25 cellular contexts compared by ENCODE assay signal in genomic region chr20:2276015-2276414, GRCh38. TPM values are rescaled to one million over a fixed set of nuclear protein-coding genes. Genes with fewer than 3 reads are reported as not detected.
"Had no signal": no experiment of that assay in that cellular context is flagged by ENCODE, and none has a peak within 500 bp of the region (broad histone marks: within the 10 kb centered on the region; RNA-seq: fewer than 3 reads in every experiment).

No MANE protein-coding gene starts in this region.

- H3K9me3 ChIP-seq: adrenal gland, esophagus squamous epithelium, prostate gland, right atrium auricular region, transverse colon had no signal

- H3K4me3 Mint-ChIP-seq: activated CD4-positive, alpha-beta T cell treated with anti-CD3 and anti-CD28 coated beads, Interleukin-2, amount 10 ng/mL, durations not matched to agents 7 days and 5 days; activated T-cell treated with anti-CD3 and anti-CD28 coated beads, Interleukin-2, amount 50 U/mL, for 72 hours; mesothelial cell of epicardium; nephron; T-helper 1 cell treated with Interleukin-12 subunit alpha and Interleukin-12 subunit beta and Interleukin-4 antibody, amounts not matched to agents 30 μg/mL and 1 μg/mL, for 36 hours had no signal

- ATAC-seq: activated CD4-positive, CD25-positive, alpha-beta regulatory T cell treated with anti-CD3 and anti-CD28 coated beads, Interleukin-2, amount 50 U/mL, for 24 hours; activated naive CD4-positive, alpha-beta T cell treated with anti-CD3 and anti-CD28 coated beads, Interleukin-2, amount 50 U/mL, for 72 hours; activated T-cell treated with anti-CD3 and anti-CD28 coated beads, Interleukin-2, amount 50 U/mL, for 72 hours; stimulated activated naive CD8-positive, alpha-beta T cell treated with anti-CD3 and anti-CD28 coated beads, Interleukin-15, Interleukin-2, amounts not matched to agents 100 U/mL and 50 U/mL, for 24 hours had no signal

- H3K36me3 ChIP-seq: adrenal gland, esophagus squamous epithelium, prostate gland, right atrium auricular region, transverse colon had no signal

- H3K4me1 Mint-ChIP-seq: activated CD4-positive, alpha-beta T cell treated with anti-CD3 and anti-CD28 coated beads, Interleukin-2, amount 10 ng/mL, durations not matched to agents 7 days and 5 days; mesothelial cell of epicardium; nephron had no signal

- H3K36me3 Mint-ChIP-seq: activated naive CD4-positive, alpha-beta T cell treated with anti-CD3 and anti-CD28 coated beads, Interleukin-2, amount 50 U/mL, for 72 hours; mesothelial cell of epicardium had no signal

- H3K27ac ChIP-seq: adrenal gland, esophagus squamous epithelium, prostate gland, right atrium auricular region, transverse colon had no signal

- H3K27me3 ChIP-seq: adrenal gland, right atrium auricular region, transverse colon had no signal

- H3K4me1 ChIP-seq: adrenal gland, esophagus squamous epithelium, prostate gland, right atrium auricular region, transverse colon had no signal

- H3K4me3 ChIP-seq: adrenal gland, esophagus squamous epithelium, lung, prostate gland, right atrium auricular region, transverse colon had no signal

- H3K9me3 Mint-ChIP-seq: activated CD4-positive, alpha-beta T cell treated with anti-CD3 and anti-CD28 coated beads, Interleukin-2, amount 10 ng/mL, durations not matched to agents 7 days and 5 days; activated naive CD4-positive, alpha-beta T cell treated with anti-CD3 and anti-CD28 coated beads, Interleukin-2, amount 50 U/mL, for 72 hours; activated T-cell treated with anti-CD3 and anti-CD28 coated beads, Interleukin-2, amount 50 U/mL, for 72 hours; T-helper 1 cell treated with Interleukin-12 subunit alpha and Interleukin-12 subunit beta and Interleukin-4 antibody, amounts not matched to agents 30 μg/mL and 1 μg/mL, for 36 hours had no signal

- H3K27ac Mint-ChIP-seq: activated CD4-positive, alpha-beta T cell treated with anti-CD3 and anti-CD28 coated beads, Interleukin-2, amount 10 ng/mL, durations not matched to agents 7 days and 5 days; activated naive CD4-positive, alpha-beta T cell treated with anti-CD3 and anti-CD28 coated beads, Interleukin-2, amount 50 U/mL, for 72 hours; activated T-cell treated with anti-CD3 and anti-CD28 coated beads, Interleukin-2, amount 50 U/mL, for 72 hours; mesothelial cell of epicardium; nephron; T-helper 1 cell treated with Interleukin-12 subunit alpha and Interleukin-12 subunit beta and Interleukin-4 antibody, amounts not matched to agents 30 μg/mL and 1 μg/mL, for 36 hours had no signal

- DNase-seq: activated CD4-positive, alpha-beta T cell treated with anti-CD3 and anti-CD28 coated beads, Interleukin-2, amount 10 ng/mL, durations not matched to agents 7 days and 5 days; activated CD8-positive, alpha-beta memory T cell treated with anti-CD3 and anti-CD28 coated beads for 24 hours; activated CD8-positive, alpha-beta memory T cell treated with anti-CD3 and anti-CD28 coated beads, Interleukin-2, amount 50 U/mL, for 48 hours; activated gamma-delta T cell; activated T-cell treated with anti-CD3 and anti-CD28 coated beads, Interleukin-2, amount 50 U/mL, for 72 hours; adrenal gland; effector CD4-positive, alpha-beta T cell; esophagus squamous epithelium; hippocampal formation; left cardiac atrium; nucleus accumbens; stimulated activated CD4-positive, alpha-beta T cell treated with anti-CD3 and anti-CD28 coated beads, Interleukin-2, amount 100 ng/mL, for 24 hours; stimulated activated naive CD8-positive, alpha-beta T cell treated with anti-CD3 and anti-CD28 coated beads, Interleukin-15, Interleukin-2, amounts not matched to agents 100 U/mL and 50 U/mL, for 24 hours; transverse colon had no signal

RNA-seq across cellular contexts. Expression of gene TGM3, which starts 19.8 kb away (rescaled TPM):
- total RNA-seq: activated CD4-positive, alpha-beta T cell treated with anti-CD3 and anti-CD28 coated beads, Interleukin-2, amount 10 ng/mL, durations not matched to agents 7 days and 5 days; activated T-cell treated with anti-CD3 and anti-CD28 coated beads, Interleukin-2, amount 50 U/mL, for 72 hours; astrocyte; endothelial cell of umbilical vein; glomerular endothelial cell; left cardiac atrium; right atrium auricular region had no signal
